ENCODE assay signal across 20 cellular contexts in genomic region chr3:52860424-52860768, GRCh38. TPM values are rescaled to one million over a fixed set of nuclear protein-coding genes. Genes with fewer than 3 reads are reported as not detected.
"Had no signal": no experiment of that assay in that cellular context is flagged by ENCODE, and none has a peak within 500 bp of the region (broad histone marks: within the 10 kb centered on the region; RNA-seq: fewer than 3 reads in every experiment).

No MANE protein-coding gene starts in this region.

- H3K4me3 Mint-ChIP-seq: activated naive CD8-positive, alpha-beta T cell treated with anti-CD3 and anti-CD28 coated beads, Interleukin-2, amount 10 ng/mL, durations not matched to agents 7 days and 5 days; activated T-cell treated with anti-CD3 and anti-CD28 coated beads, Interleukin-2, amount 50 U/mL, for 72 hours; endodermal cell; nephron progenitor cell; stimulated activated naive B cell treated with anti-CD40 and anti-IgM and Interleukin-4, amounts not matched to agents 10 μg/mL and 1 μg/mL and 100 μg/mL, for 72 hours had no signal

- H3K4me1 Mint-ChIP-seq: activated naive CD8-positive, alpha-beta T cell treated with anti-CD3 and anti-CD28 coated beads, Interleukin-2, amount 10 ng/mL, durations not matched to agents 7 days and 5 days; endodermal cell; nephron progenitor cell had no signal

- H3K27ac Mint-ChIP-seq: activated naive CD8-positive, alpha-beta T cell treated with anti-CD3 and anti-CD28 coated beads, Interleukin-2, amount 10 ng/mL, durations not matched to agents 7 days and 5 days; activated T-cell treated with anti-CD3 and anti-CD28 coated beads, Interleukin-2, amount 50 U/mL, for 72 hours; endodermal cell; nephron progenitor cell; stimulated activated naive B cell treated with anti-CD40 and anti-IgM and Interleukin-4, amounts not matched to agents 10 μg/mL and 1 μg/mL and 100 μg/mL, for 72 hours had no signal

- ATAC-seq: activated T-cell treated with anti-CD3 and anti-CD28 coated beads, Interleukin-2, amount 50 U/mL, for 72 hours; left lung; stimulated activated naive B cell treated with anti-CD40 and anti-IgM and Interleukin-4, amounts not matched to agents 10 μg/mL and 1 μg/mL and 100 μg/mL, for 72 hours had no signal

- DNase-seq: activated CD4-positive, CD25-positive, alpha-beta regulatory T cell treated with anti-CD3 and anti-CD28 coated beads, Interleukin-2, amount 50 U/mL, for 72 hours; activated gamma-delta T cell; activated naive CD8-positive, alpha-beta T cell treated with anti-CD3 and anti-CD28 coated beads, Interleukin-2, amount 10 ng/mL, durations not matched to agents 7 days and 5 days; activated T-cell treated with anti-CD3 and anti-CD28 coated beads, Interleukin-2, amount 50 U/mL, for 72 hours; amygdala; colonic mucosa; endodermal cell; foreskin fibroblast; islet precursor cell; left lung; mammary epithelial cell; midbrain; nephron progenitor cell; right cardiac atrium; stimulated activated CD4-positive, alpha-beta T cell treated with anti-CD3 and anti-CD28 coated beads, Interleukin-4, amount 100 ng/mL, for 24 hours; stimulated activated naive B cell treated with anti-CD40 and anti-IgM and Interleukin-4, amounts not matched to agents 10 μg/mL and 1 μg/mL and 100 μg/mL, for 72 hours; SW 1271; T-helper 2 cell; tibial artery had no signal

RNA-seq across cellular contexts. Expression of gene MUSTN1, which starts 25.6 kb away (rescaled TPM):
- total RNA-seq: cardiac muscle cell, mammary epithelial cell had no signal
- polyA plus RNA-seq: cardiac muscle cell had no signal
